11 cellular contexts compared by ENCODE assay signal in the genomic region with DNA sequence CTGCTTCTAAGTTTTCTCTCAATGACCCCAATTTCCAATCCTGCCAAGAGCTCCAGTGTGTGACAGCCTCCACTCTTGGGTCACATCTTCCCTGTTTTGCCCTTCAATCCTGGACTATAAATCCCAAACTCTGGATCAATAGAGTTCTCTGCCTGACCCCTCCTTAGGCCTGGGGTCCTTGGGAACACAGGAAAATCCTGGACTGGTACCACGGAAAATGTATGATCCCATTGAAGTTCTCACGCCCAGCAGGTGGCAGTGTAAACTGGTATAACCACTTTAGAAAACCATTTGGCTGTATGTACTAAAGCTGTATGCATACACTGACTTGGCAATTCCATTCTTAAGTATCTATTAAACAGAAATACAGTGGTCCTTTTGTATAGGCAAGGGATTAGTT.
DNase-seq lines count a peak whose midpoint lies in the region; ATAC-seq and TF ChIP-seq lines count a peak whose summit lies in the region.
"Had no signal": no experiment of that assay in that cellular context is flagged by ENCODE, and none has a peak within 500 bp of the region (broad histone marks: within the 10 kb centered on the region; RNA-seq: fewer than 3 reads in every experiment).

No MANE protein-coding gene starts in this region.

- no peaks in the 10 kb centered on the region for H3K36me3 Mint-ChIP-seq in activated T-helper 1 cell treated with anti-CD3 and anti-CD28 coated beads, Interleukin-12 subunit alpha, Interleukin-12 subunit beta, Interleukin-2, Interleukin-4 antibody, amounts not matched to agents 30 ng/mL and 10 ng/mL and 1 ng/mL, durations not matched to agents 14 hours and 24 hours and 36 hours (ENCODE audit: low read depth)

- ATAC-seq in stimulated activated naive CD8-positive, alpha-beta T cell treated with anti-CD3 and anti-CD28 coated beads, Interleukin-15, Interleukin-2, amounts not matched to agents 100 U/mL and 50 U/mL, for 24 hours = no peak
- ATAC-seq in stimulated activated naive CD8-positive, alpha-beta T cell treated with anti-CD3 and anti-CD28 coated beads, Interleukin-15, amount 100 ng/mL, for 72 hours = no peak
- no peak for ATAC-seq in HG02642 (IDR thresholded peaks at IDR 0.05; ENCODE audit: poor library complexity, unreplicated experiment)
- ATAC-seq: body of pancreas, heart left ventricle had no signal

- no peaks in the 10 kb centered on the region for H3K27me3 ChIP-seq in dorsolateral prefrontal cortex
- H3K27me3 ChIP-seq: body of pancreas, heart left ventricle had no signal

- H3K27ac ChIP-seq in dorsolateral prefrontal cortex = peak overlapping the region in 9 of 59 donors; percentile 5 to 64 (median 46)
- H3K27ac ChIP-seq: body of pancreas, heart left ventricle had no signal

- no peak overlapping the region for H3K27ac Mint-ChIP-seq in stimulated activated naive CD8-positive, alpha-beta T cell treated with anti-CD3 and anti-CD28 coated beads, Interleukin-15, amount 100 ng/mL, for 72 hours
- no peak overlapping the region for H3K27ac Mint-ChIP-seq in activated T-helper 1 cell treated with anti-CD3 and anti-CD28 coated beads, Interleukin-12 subunit alpha, Interleukin-12 subunit beta, Interleukin-2, Interleukin-4 antibody, amounts not matched to agents 30 ng/mL and 10 ng/mL and 1 ng/mL, durations not matched to agents 14 hours and 24 hours and 36 hours
- H3K27ac Mint-ChIP-seq: nephron had no signal

- no peak overlapping the region for H3K4me3 Mint-ChIP-seq in stimulated activated naive CD8-positive, alpha-beta T cell treated with anti-CD3 and anti-CD28 coated beads, Interleukin-15, amount 100 ng/mL, for 72 hours
- H3K4me3 Mint-ChIP-seq in activated T-helper 1 cell treated with anti-CD3 and anti-CD28 coated beads, Interleukin-12 subunit alpha, Interleukin-12 subunit beta, Interleukin-2, Interleukin-4 antibody, amounts not matched to agents 30 ng/mL and 10 ng/mL and 1 ng/mL, durations not matched to agents 14 hours and 24 hours and 36 hours = no peak overlapping the region
- H3K4me3 Mint-ChIP-seq: nephron had no signal

- no peaks in the 10 kb centered on the region for H3K4me1 Mint-ChIP-seq in stimulated activated naive CD8-positive, alpha-beta T cell treated with anti-CD3 and anti-CD28 coated beads, Interleukin-15, amount 100 ng/mL, for 72 hours
- H3K4me1 Mint-ChIP-seq in activated T-helper 1 cell treated with anti-CD3 and anti-CD28 coated beads, Interleukin-12 subunit alpha, Interleukin-12 subunit beta, Interleukin-2, Interleukin-4 antibody, amounts not matched to agents 30 ng/mL and 10 ng/mL and 1 ng/mL, durations not matched to agents 14 hours and 24 hours and 36 hours (ENCODE audit: low read depth) = no peaks in the 10 kb centered on the region

- intact Hi-C loops in activated T-helper 1 cell treated with anti-CD3 and anti-CD28 coated beads, Interleukin-12 subunit alpha, Interleukin-12 subunit beta, Interleukin-2, Interleukin-4 antibody, amounts not matched to agents 30 ng/mL and 10 ng/mL and 1 ng/mL, durations not matched to agents 14 hours and 24 hours and 36 hours (cut with micrococcal nuclease) = loop anchor here (1.0 to 2.0 kb wide), 2 partner anchors 111 to 220 kb away; no protein-coding TSS in a partner anchor
- intact Hi-C loops in dorsolateral prefrontal cortex (cut with DNase I) = no loop called here

- peaks cover 26% of the 10 kb centered on the region for H3K27me3 Mint-ChIP-seq in stimulated activated naive CD8-positive, alpha-beta T cell treated with anti-CD3 and anti-CD28 coated beads, Interleukin-15, amount 100 ng/mL, for 72 hours
- peaks cover 3% of the 10 kb centered on the region for H3K27me3 Mint-ChIP-seq in activated T-helper 1 cell treated with anti-CD3 and anti-CD28 coated beads, Interleukin-12 subunit alpha, Interleukin-12 subunit beta, Interleukin-2, Interleukin-4 antibody, amounts not matched to agents 30 ng/mL and 10 ng/mL and 1 ng/mL, durations not matched to agents 14 hours and 24 hours and 36 hours (ENCODE audit: insufficient read depth)

- peaks cover 7 to 9% of the 10 kb centered on the region in 2 donors for H3K9me3 Mint-ChIP-seq in stimulated activated naive CD8-positive, alpha-beta T cell treated with anti-CD3 and anti-CD28 coated beads, Interleukin-15, amount 100 ng/mL, for 72 hours
- peaks cover 5% of the 10 kb centered on the region for H3K9me3 Mint-ChIP-seq in activated T-helper 1 cell treated with anti-CD3 and anti-CD28 coated beads, Interleukin-12 subunit alpha, Interleukin-12 subunit beta, Interleukin-2, Interleukin-4 antibody, amounts not matched to agents 30 ng/mL and 10 ng/mL and 1 ng/mL, durations not matched to agents 14 hours and 24 hours and 36 hours

- peak; percentile 7 for DNase-seq in stimulated activated naive CD8-positive, alpha-beta T cell treated with anti-CD3 and anti-CD28 coated beads, Interleukin-15, Interleukin-2, amounts not matched to agents 100 U/mL and 50 U/mL, for 24 hours
- DNase-seq in stimulated activated naive CD8-positive, alpha-beta T cell treated with anti-CD3 and anti-CD28 coated beads, Interleukin-15, amount 100 ng/mL, for 72 hours = no peak
- peak; percentile 13 for DNase-seq in NCI-H526 treated with DMSO at 0.1 percent for 48 hours (lab: John Stamatoyannopoulos, UW)
- DNase-seq in dermis microvascular lymphatic vessel endothelial cell (ENCODE audit: low read depth in 2 of 2) = peak; percentile 52 to 58
- DNase-seq in activated T-helper 1 cell treated with anti-CD3 and anti-CD28 coated beads, Interleukin-12 subunit alpha, Interleukin-12 subunit beta, Interleukin-2, Interleukin-4 antibody, amounts not matched to agents 30 ng/mL and 10 ng/mL and 1 ng/mL, durations not matched to agents 14 hours and 24 hours and 36 hours (ENCODE audit: low spot score) = no peak
- DNase-seq in AG20443 (ENCODE audit: low spot score) = no peak
- no peak for DNase-seq in dorsolateral prefrontal cortex
- DNase-seq: heart left ventricle had no signal

- peak in 11 of 56 donors; percentile 7 to 40 (median 12) for TF ChIP-seq CTCF in dorsolateral prefrontal cortex (IDR thresholded peaks at IDR 0.05 in 54 of 56, conservative IDR thresholded peaks at IDR 0.05 in 2 of 56; ENCODE audit: low read depth in 1 of 56, partially characterized antibody in 56 of 56)

- H3K4me3 ChIP-seq in dorsolateral prefrontal cortex = no peak overlapping the region
- H3K4me3 ChIP-seq: body of pancreas, heart left ventricle had no signal

Comparison
In these comparisons a context has a peak if more than half of its experiments do, and no peak if none do; other contexts are left out.
1. DNase-seq: peak in stimulated activated naive CD8-positive, alpha-beta T cell treated with anti-CD3 and anti-CD28 coated beads, Interleukin-15, Interleukin-2, amounts not matched to agents 100 U/mL and 50 U/mL, for 24 hours (single experiment), NCI-H526 treated with DMSO at 0.1 percent for 48 hours (single experiment) and dermis microvascular lymphatic vessel endothelial cell (2 of 2); none in stimulated activated naive CD8-positive, alpha-beta T cell treated with anti-CD3 and anti-CD28 coated beads, Interleukin-15, amount 100 ng/mL, for 72 hours (0 of 2), activated T-helper 1 cell treated with anti-CD3 and anti-CD28 coated beads, Interleukin-12 subunit alpha, Interleukin-12 subunit beta, Interleukin-2, Interleukin-4 antibody, amounts not matched to agents 30 ng/mL and 10 ng/mL and 1 ng/mL, durations not matched to agents 14 hours and 24 hours and 36 hours (single experiment), AG20443 (single experiment) and dorsolateral prefrontal cortex (0 of 10).